ENCODE assay signal across 27 cellular contexts in genomic region chr7:44498230-44498954, GRCh38. TPM values are rescaled to one million over a fixed set of nuclear protein-coding genes. Genes with fewer than 3 reads are reported as not detected.
"Had no signal": no experiment of that assay in that cellular context is flagged by ENCODE, and none has a peak within 500 bp of the region (broad histone marks: within the 10 kb centered on the region; RNA-seq: fewer than 3 reads in every experiment).

No MANE protein-coding gene starts in this region.

- H2AFZ ChIP-seq: hepatocyte had no signal

- H3K4me1 ChIP-seq: prostate gland, tibial nerve had no signal

- H3K27ac ChIP-seq: brain microvascular endothelial cell, hepatocyte, ovary, prostate gland, tibial nerve had no signal

- H3K36me3 ChIP-seq: brain microvascular endothelial cell, ovary, prostate gland, tibial nerve had no signal

- DNase-seq: activated CD4-positive, alpha-beta memory T cell treated with anti-CD3 and anti-CD28 coated beads, Interleukin-2, amount 10 ng/mL, durations not matched to agents 7 days and 5 days; activated CD4-positive, alpha-beta T cell treated with anti-CD3 and anti-CD28 coated beads for 1 hour; activated CD4-positive, alpha-beta T cell treated with anti-CD3 and anti-CD28 coated beads, Interleukin-2, amount 10 ng/mL, durations not matched to agents 7 days and 5 days; activated CD8-positive, alpha-beta memory T cell treated with anti-CD3 and anti-CD28 coated beads, Interleukin-2, amount 50 U/mL, for 48 hours; activated gamma-delta T cell; activated naive CD4-positive, alpha-beta T cell treated with anti-CD3 and anti-CD28 coated beads, Interleukin-2, amount 10 ng/mL, durations not matched to agents 7 days and 5 days; activated naive CD8-positive, alpha-beta T cell treated with anti-CD3 and anti-CD28 coated beads, Interleukin-2, amount 10 ng/mL, durations not matched to agents 7 days and 5 days; activated T-cell treated with anti-CD3 and anti-CD28 coated beads, Interleukin-2, amount 50 U/mL, for 24 hours; brain microvascular endothelial cell; caudate nucleus; foreskin melanocyte; islet precursor cell; mammary epithelial cell; naive thymus-derived CD4-positive, alpha-beta T cell; ovary; stimulated activated CD4-positive, alpha-beta T cell treated with anti-CD3 and anti-CD28 coated beads, Interleukin-2, amount 100 ng/mL, for 48 hours; stimulated activated naive CD4-positive, alpha-beta T cell treated with Interleukin-2 at 50 U/mL for 16 hours; T-helper 17 cell; T1000 had no signal

- H3K4me3 ChIP-seq: hepatocyte, ovary, prostate gland, tibial nerve had no signal

- FAIRE-seq: astrocyte, endothelial cell of umbilical vein had no signal

- H3K79me2 ChIP-seq: hepatocyte had no signal

- ATAC-seq: naive thymus-derived CD4-positive, alpha-beta T cell; T-helper 17 cell had no signal

- H3K9me3 ChIP-seq: ovary, prostate gland, tibial nerve had no signal

- H3K27me3 ChIP-seq: brain microvascular endothelial cell, hepatocyte, ovary, tibial nerve had no signal

- H3K4me2 ChIP-seq: hepatocyte had no signal

RNA-seq across cellular contexts. Expression of gene NPC1L1, which starts 42.7 kb away (rescaled TPM):
- total RNA-seq: activated CD4-positive, alpha-beta memory T cell treated with anti-CD3 and anti-CD28 coated beads, Interleukin-2, amount 10 ng/mL, durations not matched to agents 7 days and 5 days; activated CD4-positive, alpha-beta T cell treated with anti-CD3 and anti-CD28 coated beads, Interleukin-2, amount 10 ng/mL, durations not matched to agents 7 days and 5 days; endothelial cell of umbilical vein; esophagus mucosa; mammary epithelial cell; temporal lobe had no signal
- polyA plus RNA-seq: endothelial cell of umbilical vein; mammary epithelial cell; naive thymus-derived CD4-positive, alpha-beta T cell; neural cell had no signal
